ENCODE assay signal across 16 cellular contexts in genomic region chr3:159727506-159727905, GRCh38.
DNase-seq lines count a peak whose midpoint lies in the region; ATAC-seq and TF ChIP-seq lines count a peak whose summit lies in the region.
"Had no signal": no experiment of that assay in that cellular context is flagged by ENCODE, and none has a peak within 500 bp of the region (broad histone marks: within the 10 kb centered on the region; RNA-seq: fewer than 3 reads in every experiment).

No MANE protein-coding gene starts in this region.

- H3K9me3 Mint-ChIP-seq in MCF 10A (ENCODE audit: unreplicated experiment), result no peaks in the 10 kb centered on the region
- H3K9me3 Mint-ChIP-seq in stimulated activated effector memory CD8-positive, alpha-beta T cell treated with anti-CD3 and anti-CD28 coated beads, Interleukin-12 subunit alpha, Interleukin-12 subunit beta, amount 100 ng/mL, for 72 hours, result no peaks in the 10 kb centered on the region
- H3K9me3 Mint-ChIP-seq: CD8-positive, alpha-beta memory T cell had no signal

- H3K27ac ChIP-seq in mammary epithelial cell (ENCODE audit: insufficient read depth, low read depth, low read length), result no peak overlapping the region
- H3K27ac ChIP-seq: 22Rv1, BLaER1, GM23248 had no signal

- H3K4me1 Mint-ChIP-seq in MCF 10A (ENCODE audit: insufficient read depth, unreplicated experiment), result peaks cover 29% of the 10 kb centered on the region
- no peaks in the 10 kb centered on the region for H3K4me1 Mint-ChIP-seq in stimulated activated effector memory CD8-positive, alpha-beta T cell treated with anti-CD3 and anti-CD28 coated beads, Interleukin-12 subunit alpha, Interleukin-12 subunit beta, amount 100 ng/mL, for 72 hours
- H3K4me1 Mint-ChIP-seq: CD8-positive, alpha-beta memory T cell had no signal

- no peaks in the 10 kb centered on the region for H3K79me2 ChIP-seq in mammary epithelial cell (ENCODE audit: insufficient read depth, low read length)

- CTCF ChIA-PET in MCF 10A (lab: Yijun Ruan, JAX) (interaction anchor here (0.7 to 2.1 kb wide), 5 partner anchors 13 to 112 kb away, joined by 3 to 10 read pairs (median 7); no protein-coding TSS in a partner anchor), mammary epithelial cell (lab: Charles Lee; ENCODE audit: low non-redundant PET) (no interaction called here)

- H3K4me3 ChIP-seq in mammary epithelial cell (replicated peaks in 1 of 3; ENCODE audit: insufficient read depth in 1 of 3, low read depth in 2 of 3, low read length in 3 of 3), result no peak overlapping the region
- H3K4me3 ChIP-seq: BLaER1, GM12878, GM23248 had no signal

- H3K4me1 ChIP-seq in mammary epithelial cell (ENCODE audit: insufficient read depth, low read length), result peaks cover 34% of the 10 kb centered on the region

- no peaks in the 10 kb centered on the region for H3K27me3 Mint-ChIP-seq in MCF 10A (ENCODE audit: insufficient read depth, unreplicated experiment)
- H3K27me3 Mint-ChIP-seq: CD8-positive, alpha-beta memory T cell had no signal

- H2AFZ ChIP-seq in mammary epithelial cell (ENCODE audit: low read depth, low read length), result no peak overlapping the region
- H2AFZ ChIP-seq: GM23248 had no signal

- no peak overlapping the region for H3K4me3 Mint-ChIP-seq in MCF 10A (ENCODE audit: unreplicated experiment)
- no peak overlapping the region for H3K4me3 Mint-ChIP-seq in stimulated activated effector memory CD8-positive, alpha-beta T cell treated with anti-CD3 and anti-CD28 coated beads, Interleukin-12 subunit alpha, Interleukin-12 subunit beta, amount 100 ng/mL, for 72 hours
- H3K4me3 Mint-ChIP-seq: CD8-positive, alpha-beta memory T cell had no signal

- H3K27ac Mint-ChIP-seq in MCF 10A (ENCODE audit: low read depth, unreplicated experiment), result peak overlapping the region; percentile 61
- H3K27ac Mint-ChIP-seq in stimulated activated effector memory CD8-positive, alpha-beta T cell treated with anti-CD3 and anti-CD28 coated beads, Interleukin-12 subunit alpha, Interleukin-12 subunit beta, amount 100 ng/mL, for 72 hours, result no peak overlapping the region
- H3K27ac Mint-ChIP-seq: CD8-positive, alpha-beta memory T cell had no signal

- no peaks in the 10 kb centered on the region for H3K27me3 ChIP-seq in mammary epithelial cell (ENCODE audit: insufficient read depth, low read length)
- H3K27me3 ChIP-seq: BLaER1 had no signal

- no peak overlapping the region for H3K9ac ChIP-seq in mammary epithelial cell (ENCODE audit: insufficient read depth, low read length)
- H3K9ac ChIP-seq: BLaER1, GM23248 had no signal

- dilution Hi-C loops in mammary epithelial cell (cut with HindIII; ENCODE audit: low sequenced_read_pairs), result no loop called here

- H3K9me3 ChIP-seq in mammary epithelial cell (replicated peaks; ENCODE audit: insufficient read depth, low read length), result no peaks in the 10 kb centered on the region
- H3K9me3 ChIP-seq: BLaER1, Caco-2 had no signal

- POLR2A ChIA-PET in MCF 10A (lab: Yijun Ruan, JAX), result interaction anchor here (0.6 to 1.7 kb wide), 4 partner anchors 8 to 1493 kb away, joined by 3 to 4 read pairs (median 3); partner anchors contain the start of gene NMD3

- no peaks in the 10 kb centered on the region for H4K20me1 ChIP-seq in mammary epithelial cell (ENCODE audit: insufficient read depth, low read length)
- H4K20me1 ChIP-seq: BLaER1 had no signal

- DNase-seq in MCF 10A (ENCODE audit: unreplicated experiment), result no peak
- DNase-seq in mammary epithelial cell, result no peak
- peak; percentile 74 for DNase-seq in dermis blood vessel endothelial cell
- DNase-seq in left colon, result no peak
- no peak for DNase-seq in SHP77 (lab: John Stamatoyannopoulos, UW)
- no peak for DNase-seq in NCI-H2227 (lab: John Stamatoyannopoulos, UW; ENCODE audit: unreplicated experiment)
- no peak for DNase-seq in left ventricle myocardium superior
- no peak for DNase-seq in stimulated activated effector memory CD8-positive, alpha-beta T cell treated with anti-CD3 and anti-CD28 coated beads, Interleukin-12 subunit alpha, Interleukin-12 subunit beta, amount 100 ng/mL, for 72 hours (ENCODE audit: low spot score in 2 of 2)
- DNase-seq: AML-193; Caco-2; CD8-positive, alpha-beta memory T cell; GM23248 had no signal

- intact Hi-C loops in MCF 10A (cut with micrococcal nuclease), result no loop called here
- intact Hi-C loops in mammary epithelial cell (cut with micrococcal nuclease), result no loop called here
- intact Hi-C loops in left colon (cut with DNase I, micrococcal nuclease), result no loop called here
- intact Hi-C loops in left ventricle myocardium superior (cut with micrococcal nuclease), result no loop called here

- BruUV-seq in MCF 10A (replicated peaks; lab: Mats Ljungman, UMichigan) (no TSS peak), mammary epithelial cell (replicated peaks; lab: Mats Ljungman, UMichigan) (no TSS peak)

- TF ChIP-seq CTCF in MCF 10A (IDR thresholded peaks at IDR 0.05; ENCODE audit: unreplicated experiment) (no peak), mammary epithelial cell (conservative IDR thresholded peaks at IDR 0.05 in 1 of 2, IDR thresholded peaks at IDR 0.05 in 1 of 2; ENCODE audit: extremely low read depth in 1 of 2, insufficient read depth in 1 of 2, low read depth in 1 of 2, low read length in 2 of 2) (no peak)

- no peaks in the 10 kb centered on the region for H3K36me3 ChIP-seq in mammary epithelial cell (ENCODE audit: insufficient read depth, low read length)
- H3K36me3 ChIP-seq: BLaER1 had no signal

- H3K4me2 ChIP-seq in mammary epithelial cell (ENCODE audit: insufficient read depth, low read depth, low read length), result no peak overlapping the region
- H3K4me2 ChIP-seq: BLaER1 had no signal

- ATAC-seq in left colon (peak; percentile 68), left ventricle myocardium superior (no peak)
- ATAC-seq in stimulated activated effector memory CD8-positive, alpha-beta T cell treated with anti-CD3 and anti-CD28 coated beads, Interleukin-12 subunit alpha, Interleukin-12 subunit beta, amount 100 ng/mL, for 72 hours, result no peak
- ATAC-seq: GM12878, HCT116 had no signal

- H3K36me3 Mint-ChIP-seq in MCF 10A (ENCODE audit: insufficient read depth, unreplicated experiment), result no peaks in the 10 kb centered on the region
- H3K36me3 Mint-ChIP-seq in stimulated activated effector memory CD8-positive, alpha-beta T cell treated with anti-CD3 and anti-CD28 coated beads, Interleukin-12 subunit alpha, Interleukin-12 subunit beta, amount 100 ng/mL, for 72 hours, result no peaks in the 10 kb centered on the region
- H3K36me3 Mint-ChIP-seq: CD8-positive, alpha-beta memory T cell had no signal

- in situ Hi-C loops in mammary epithelial cell (cut with MboI; ENCODE audit: low sequenced_read_pairs in 2 of 2), result no loop called here
